Comparison of ENCODE assay signal across 8 cellular contexts in genomic region chr2:38528008-38528442, GRCh38.
DNase-seq lines count a peak whose midpoint lies in the region; ATAC-seq, FAIRE-seq and TF ChIP-seq lines count a peak whose summit lies in the region.

No MANE protein-coding gene starts in this region.

- DNase-seq in Ammon's horn (ENCODE audit: low spot score): peak; percentile 67
- peak; percentile 40 for DNase-seq in HS-27A (ENCODE audit: low read depth)
- DNase-seq in SK-MEL-5 (ENCODE audit: low read depth, low spot score): peak; percentile 75
- peak; percentile 17 to 37 for DNase-seq in T47D (ENCODE audit: low read depth in 1 of 2, low spot score in 1 of 2)
- no peak for DNase-seq in kidney
- peak; percentile 78 for DNase-seq in stimulated activated CD4-positive, alpha-beta T cell treated with anti-CD3 and anti-CD28 coated beads, Interleukin-15, amount 100 ng/mL, for 24 hours
- DNase-seq in GDM1 (lab: John Stamatoyannopoulos, UW): no peak

- no peak overlapping the region for H3K27ac ChIP-seq in kidney (ENCODE audit: low read depth in 2 of 2, low read length in 2 of 2)

- no peak for FAIRE-seq in kidney (lab: Jason Lieb, UNC)

- H3K36me3 ChIP-seq in kidney (ENCODE audit: control insufficient read depth in 1 of 2, insufficient read depth in 2 of 2, low read length in 2 of 2): no peaks in the 10 kb centered on the region

- H3K9ac ChIP-seq in kidney (ENCODE audit: low read length in 2 of 2): peak overlapping the region in 1 of 2 donors; percentile 67

- no peaks in the 10 kb centered on the region for H3K4me1 ChIP-seq in kidney (ENCODE audit: control insufficient read depth in 1 of 2, insufficient read depth in 1 of 2, low read depth in 1 of 2, low read length in 2 of 2)

- in situ Hi-C loops in SK-MEL-5 (cut with HindIII; ENCODE audit: low pct_unique_long_range_greater_than_20kb, low sequenced_read_pairs): no loop called here
- in situ Hi-C loops in T47D (cut with HindIII; ENCODE audit: low pct_unique_long_range_greater_than_20kb, low sequenced_read_pairs): no loop called here

- peak overlapping the region; percentile 59 to 67 for H3K4me3 ChIP-seq in kidney (ENCODE audit: low read length in 2 of 2)

- ATAC-seq in HG03354 (IDR thresholded peaks at IDR 0.05; ENCODE audit: poor library complexity, severe bottlenecking, unreplicated experiment): no peak

- peak; percentile 3 for TF ChIP-seq CTCF in kidney (IDR thresholded peaks at IDR 0.05; ENCODE audit: borderline replicate concordance, extremely low read depth, insufficient read depth)

- H3K9me3 ChIP-seq in kidney (ENCODE audit: control insufficient read depth in 1 of 2, low read length in 2 of 2): no peaks in the 10 kb centered on the region

- intact Hi-C loops in kidney (cut with DNase I): no loop called here

Comparison
In these comparisons a context has a peak if more than half of its experiments do, and no peak if none do; other contexts are left out.
1. DNase-seq: peak in Ammon's horn (single experiment), HS-27A (single experiment), SK-MEL-5 (single experiment), T47D (2 of 2) and stimulated activated CD4-positive, alpha-beta T cell treated with anti-CD3 and anti-CD28 coated beads, Interleukin-15, amount 100 ng/mL, for 24 hours (single experiment); none in kidney (single experiment) and GDM1 (single experiment).